ENCODE assay signal across 11 cellular contexts in genomic region chr3:66392966-66393485, GRCh38.
DNase-seq lines count a peak whose midpoint lies in the region; ATAC-seq and TF ChIP-seq lines count a peak whose summit lies in the region.
"Had no signal": no experiment of that assay in that cellular context is flagged by ENCODE, and none has a peak within 500 bp of the region (broad histone marks: within the 10 kb centered on the region; RNA-seq: fewer than 3 reads in every experiment).

No MANE protein-coding gene starts in this region.

- TF ChIP-seq CTCF in endothelial cell (IDR thresholded peaks at IDR 0.05; ENCODE audit: unreplicated experiment), result no peak
- no peak for TF ChIP-seq CTCF in PC-3 (conservative IDR thresholded peaks at IDR 0.05; ENCODE audit: low read depth, low read length)

- intact Hi-C loops in PC-3 (cut with micrococcal nuclease), result no loop called here

- H3K27ac ChIP-seq in CD8-positive, alpha-beta memory T cell (ENCODE audit: low read depth, low read length), result peak overlapping the region; percentile 34
- peak overlapping the region; percentile 78 for H3K27ac ChIP-seq in KOPT-K1 (ENCODE audit: low read depth, low read length, poor library complexity, severe bottlenecking)
- H3K27ac ChIP-seq in PC-3 (ENCODE audit: low read length), result no peak overlapping the region

- no peak for ATAC-seq in GM21528 (IDR thresholded peaks at IDR 0.05; ENCODE audit: low FRiP score, unreplicated experiment)
- ATAC-seq in PC-3, result no peak

- peak overlapping the region; percentile 53 for H3K4me2 ChIP-seq in skeletal muscle satellite cell (ENCODE audit: low read length)
- H3K4me2 ChIP-seq in PC-3 (ENCODE audit: low read length), result no peak overlapping the region

- H2AFZ ChIP-seq in PC-3 (ENCODE audit: low read length), result no peak overlapping the region

- H3K9me3 ChIP-seq in CD8-positive, alpha-beta memory T cell (ENCODE audit: low read length), result no peaks in the 10 kb centered on the region
- no peaks in the 10 kb centered on the region for H3K9me3 ChIP-seq in KOPT-K1 (ENCODE audit: insufficient read depth, low read length, poor library complexity, severe bottlenecking)
- H3K9me3 ChIP-seq in skeletal muscle satellite cell (replicated peaks; ENCODE audit: low read length), result no peaks in the 10 kb centered on the region
- no peaks in the 10 kb centered on the region for H3K9me3 ChIP-seq in PC-3 (ENCODE audit: low read length)

- H3K36me3 Mint-ChIP-seq in CD8-positive, alpha-beta memory T cell, result peaks cover 14 to 78% (median 20%) of the 10 kb centered on the region in 3 donors
- peaks cover 20% of the 10 kb centered on the region for H3K36me3 Mint-ChIP-seq in endothelial cell (ENCODE audit: low read depth, unreplicated experiment)

- H3K36me3 ChIP-seq in CD8-positive, alpha-beta memory T cell (ENCODE audit: insufficient read depth, low read length), result peaks cover 6% of the 10 kb centered on the region
- no peaks in the 10 kb centered on the region for H3K36me3 ChIP-seq in KOPT-K1 (ENCODE audit: insufficient read depth, low read length)
- no peaks in the 10 kb centered on the region for H3K36me3 ChIP-seq in skeletal muscle satellite cell (ENCODE audit: insufficient read depth, low read length)
- H3K36me3 ChIP-seq in PC-3 (ENCODE audit: low read depth, low read length), result no peaks in the 10 kb centered on the region

- H3K9me2 ChIP-seq in PC-3 (replicated peaks; ENCODE audit: low read length), result no peaks in the 10 kb centered on the region

- H3K27ac Mint-ChIP-seq in CD8-positive, alpha-beta memory T cell, result peak overlapping the region; percentile 88 to 99 (median 96)
- no peak overlapping the region for H3K27ac Mint-ChIP-seq in endothelial cell (ENCODE audit: unreplicated experiment)
- H3K27ac Mint-ChIP-seq: type B pancreatic cell had no signal

- CTCF ChIA-PET in CD8-positive, alpha-beta memory T cell (lab: Charles Lee), result interaction anchor here (1.1 to 4.2 kb wide), 5 partner anchors 14 to 430 kb away, joined by 3 to 24 read pairs (median 6); no protein-coding TSS in a partner anchor
- CTCF ChIA-PET in PC-3 (lab: Charles Lee), result no interaction called here

- no peak for DNase-seq in CD8-positive, alpha-beta memory T cell
- no peak for DNase-seq in endothelial cell (ENCODE audit: low spot score)
- no peak for DNase-seq in globus pallidus (ENCODE audit: low spot score)
- DNase-seq in PC-3, result no peak
- DNase-seq: HCEC 1CT, NCI-H748 treated with DMSO at 0.1 percent for 48 hours had no signal

- H3F3A ChIP-seq in PC-3 (ENCODE audit: low read length, unreplicated experiment), result no peaks in the 10 kb centered on the region

- no peaks in the 10 kb centered on the region for H3K27me3 ChIP-seq in CD8-positive, alpha-beta memory T cell (ENCODE audit: insufficient read depth, low read length, poor library complexity, severe bottlenecking)
- H3K27me3 ChIP-seq in skeletal muscle satellite cell (ENCODE audit: control insufficient read depth, insufficient read depth, low read length), result no peaks in the 10 kb centered on the region
- no peaks in the 10 kb centered on the region for H3K27me3 ChIP-seq in PC-3 (ENCODE audit: low read length)

- peaks cover 47% of the 10 kb centered on the region for H3K4me1 ChIP-seq in CD8-positive, alpha-beta memory T cell (ENCODE audit: insufficient read depth, low read length)
- H3K4me1 ChIP-seq in skeletal muscle satellite cell (ENCODE audit: control insufficient read depth, insufficient read depth, low read length) (peaks cover 27% of the 10 kb centered on the region), PC-3 (ENCODE audit: insufficient read depth, low read length) (no peaks in the 10 kb centered on the region)

- peaks cover 64 to 73% (median 71%) of the 10 kb centered on the region in 3 donors for H3K4me1 Mint-ChIP-seq in CD8-positive, alpha-beta memory T cell
- peaks cover 6% of the 10 kb centered on the region for H3K4me1 Mint-ChIP-seq in endothelial cell (ENCODE audit: unreplicated experiment)
- H3K4me1 Mint-ChIP-seq: endodermal cell had no signal

- POLR2A ChIA-PET in CD8-positive, alpha-beta memory T cell (lab: Charles Lee), result interaction anchor here (0.8 to 1.4 kb wide), 2 partner anchors 91 to 116 kb away, joined by 3 to 10 read pairs; no protein-coding TSS in a partner anchor
- POLR2A ChIA-PET in PC-3 (lab: Charles Lee; ENCODE audit: unreplicated experiment), result no interaction called here

- H4K20me1 ChIP-seq in PC-3 (ENCODE audit: low read length), result no peaks in the 10 kb centered on the region

- no peak overlapping the region for H3K9ac ChIP-seq in skeletal muscle satellite cell (ENCODE audit: low read depth, low read length)
- no peak overlapping the region for H3K9ac ChIP-seq in PC-3 (ENCODE audit: low read length)

- H3K4me3 ChIP-seq in CD8-positive, alpha-beta memory T cell (ENCODE audit: low read length), result peak overlapping the region; percentile 41
- no peak overlapping the region for H3K4me3 ChIP-seq in skeletal muscle satellite cell (ENCODE audit: low read length)
- no peak overlapping the region for H3K4me3 ChIP-seq in PC-3 (ENCODE audit: low read length)

- peaks cover 0 to 4% (median 0%) of the 10 kb centered on the region in 5 donors for H3K9me3 Mint-ChIP-seq in CD8-positive, alpha-beta memory T cell
- H3K9me3 Mint-ChIP-seq in endothelial cell (ENCODE audit: unreplicated experiment), result no peaks in the 10 kb centered on the region
- H3K9me3 Mint-ChIP-seq: endodermal cell, type B pancreatic cell had no signal

- BruUV-seq in PC-3 (replicated peaks; lab: Mats Ljungman, UMichigan), result no TSS peak

- H3K4me3 Mint-ChIP-seq in CD8-positive, alpha-beta memory T cell, result peak overlapping the region; percentile 77 to 91 (median 90)
- H3K4me3 Mint-ChIP-seq in endothelial cell (ENCODE audit: unreplicated experiment), result peak overlapping the region; percentile 40
- H3K4me3 Mint-ChIP-seq: endodermal cell, type B pancreatic cell had no signal

- no peaks in the 10 kb centered on the region for H3K27me3 Mint-ChIP-seq in CD8-positive, alpha-beta memory T cell
- peaks cover 14% of the 10 kb centered on the region for H3K27me3 Mint-ChIP-seq in endothelial cell (ENCODE audit: unreplicated experiment)
- H3K27me3 Mint-ChIP-seq: type B pancreatic cell had no signal

- H3K79me2 ChIP-seq in PC-3 (ENCODE audit: low read length), result no peaks in the 10 kb centered on the region
